In genomic region chr9:89986190-89986589, GRCh38 we compare ENCODE assay signal across 17 cellular contexts.
DNase-seq lines count a peak whose midpoint lies in the region; ATAC-seq lines count a peak whose summit lies in the region.
"Had no signal": no experiment of that assay in that cellular context is flagged by ENCODE, and none has a peak within 500 bp of the region (broad histone marks: within the 10 kb centered on the region; RNA-seq: fewer than 3 reads in every experiment).

No MANE protein-coding gene starts in this region.

- H3K4me3 Mint-ChIP-seq in activated naive CD8-positive, alpha-beta T cell treated with anti-CD3 and anti-CD28 coated beads, Interleukin-2, amount 50 U/mL, for 24 hours = no peak overlapping the region
- H3K4me3 Mint-ChIP-seq: HFFc6; neural crest cell; stimulated activated memory B cell treated with anti-CD40 and anti-IgM and Interleukin-4, amounts not matched to agents 10 μg/mL and 1 μg/mL and 100 μg/mL, for 72 hours had no signal

- peak; percentile 84 for ATAC-seq in activated naive CD8-positive, alpha-beta T cell treated with anti-CD3 and anti-CD28 coated beads, Interleukin-2, amount 50 U/mL, for 24 hours
- ATAC-seq: left colon; stimulated activated memory B cell treated with anti-CD40 and anti-IgM and Interleukin-4, amounts not matched to agents 10 μg/mL and 1 μg/mL and 100 μg/mL, for 72 hours had no signal

- H3K27me3 Mint-ChIP-seq in activated naive CD8-positive, alpha-beta T cell treated with anti-CD3 and anti-CD28 coated beads, Interleukin-2, amount 50 U/mL, for 24 hours = peaks cover 10% of the 10 kb centered on the region

- peaks cover 3% of the 10 kb centered on the region for H3K9me3 Mint-ChIP-seq in activated naive CD8-positive, alpha-beta T cell treated with anti-CD3 and anti-CD28 coated beads, Interleukin-2, amount 50 U/mL, for 24 hours
- H3K9me3 Mint-ChIP-seq: stimulated activated memory B cell treated with anti-CD40 and anti-IgM and Interleukin-4, amounts not matched to agents 10 μg/mL and 1 μg/mL and 100 μg/mL, for 72 hours had no signal

- peaks cover 2% of the 10 kb centered on the region for H3K36me3 Mint-ChIP-seq in activated naive CD8-positive, alpha-beta T cell treated with anti-CD3 and anti-CD28 coated beads, Interleukin-2, amount 50 U/mL, for 24 hours (ENCODE audit: low read depth)
- H3K36me3 Mint-ChIP-seq: stimulated activated memory B cell treated with anti-CD40 and anti-IgM and Interleukin-4, amounts not matched to agents 10 μg/mL and 1 μg/mL and 100 μg/mL, for 72 hours had no signal

- H3K27ac Mint-ChIP-seq in activated naive CD8-positive, alpha-beta T cell treated with anti-CD3 and anti-CD28 coated beads, Interleukin-2, amount 50 U/mL, for 24 hours = peak overlapping the region; percentile 9
- H3K27ac Mint-ChIP-seq: HFFc6; stimulated activated memory B cell treated with anti-CD40 and anti-IgM and Interleukin-4, amounts not matched to agents 10 μg/mL and 1 μg/mL and 100 μg/mL, for 72 hours had no signal

- peaks cover 48% of the 10 kb centered on the region for H3K4me1 Mint-ChIP-seq in activated naive CD8-positive, alpha-beta T cell treated with anti-CD3 and anti-CD28 coated beads, Interleukin-2, amount 50 U/mL, for 24 hours

- DNase-seq in activated T-cell treated with anti-CD3 and anti-CD28 coated beads for 48 hours (ENCODE audit: low read depth) (peak; percentile 40), SHP77 treated with DMSO at 0.1 percent for 48 hours (lab: John Stamatoyannopoulos, UW) (peak; percentile 51), AML-193 (lab: John Stamatoyannopoulos, UW) (no peak), ecto neural progenitor cell (ENCODE audit: low spot score) (no peak)
- no peak for DNase-seq in activated T-cell treated with anti-CD3 and anti-CD28 coated beads, Interleukin-2, amount 50 U/mL, for 1 hour
- DNase-seq in activated naive CD8-positive, alpha-beta T cell treated with anti-CD3 and anti-CD28 coated beads, Interleukin-2, amount 50 U/mL, for 24 hours = peak; percentile 20
- peak; percentile 9 to 54 for DNase-seq in stimulated activated CD8-positive, alpha-beta memory T cell treated with anti-CD3 and anti-CD28 coated beads, Interleukin-7, amount 100 ng/mL, for 48 hours (ENCODE audit: extremely low read depth in 1 of 2, low read depth in 1 of 2)
- DNase-seq: activated CD4-positive, alpha-beta T cell treated with anti-CD3 and anti-CD28 coated beads for 4 hours; effector CD8-positive, alpha-beta T cell; esophagus squamous epithelium; HFFc6; left colon; NCI-H187 treated with DMSO at 0.1 percent for 48 hours; NCI-H446; thyroid gland had no signal

Comparison
In these comparisons a context has a peak if more than half of its experiments do, and no peak if none do; other contexts are left out.
1. DNase-seq: peak in activated T-cell treated with anti-CD3 and anti-CD28 coated beads for 48 hours (single experiment), SHP77 treated with DMSO at 0.1 percent for 48 hours (single experiment), activated naive CD8-positive, alpha-beta T cell treated with anti-CD3 and anti-CD28 coated beads, Interleukin-2, amount 50 U/mL, for 24 hours (single experiment) and stimulated activated CD8-positive, alpha-beta memory T cell treated with anti-CD3 and anti-CD28 coated beads, Interleukin-7, amount 100 ng/mL, for 48 hours (2 of 2); none in activated T-cell treated with anti-CD3 and anti-CD28 coated beads, Interleukin-2, amount 50 U/mL, for 1 hour (single experiment), AML-193 (0 of 2) and ecto neural progenitor cell (single experiment).